ENCODE assay signal across 9 cellular contexts in the genomic region with DNA sequence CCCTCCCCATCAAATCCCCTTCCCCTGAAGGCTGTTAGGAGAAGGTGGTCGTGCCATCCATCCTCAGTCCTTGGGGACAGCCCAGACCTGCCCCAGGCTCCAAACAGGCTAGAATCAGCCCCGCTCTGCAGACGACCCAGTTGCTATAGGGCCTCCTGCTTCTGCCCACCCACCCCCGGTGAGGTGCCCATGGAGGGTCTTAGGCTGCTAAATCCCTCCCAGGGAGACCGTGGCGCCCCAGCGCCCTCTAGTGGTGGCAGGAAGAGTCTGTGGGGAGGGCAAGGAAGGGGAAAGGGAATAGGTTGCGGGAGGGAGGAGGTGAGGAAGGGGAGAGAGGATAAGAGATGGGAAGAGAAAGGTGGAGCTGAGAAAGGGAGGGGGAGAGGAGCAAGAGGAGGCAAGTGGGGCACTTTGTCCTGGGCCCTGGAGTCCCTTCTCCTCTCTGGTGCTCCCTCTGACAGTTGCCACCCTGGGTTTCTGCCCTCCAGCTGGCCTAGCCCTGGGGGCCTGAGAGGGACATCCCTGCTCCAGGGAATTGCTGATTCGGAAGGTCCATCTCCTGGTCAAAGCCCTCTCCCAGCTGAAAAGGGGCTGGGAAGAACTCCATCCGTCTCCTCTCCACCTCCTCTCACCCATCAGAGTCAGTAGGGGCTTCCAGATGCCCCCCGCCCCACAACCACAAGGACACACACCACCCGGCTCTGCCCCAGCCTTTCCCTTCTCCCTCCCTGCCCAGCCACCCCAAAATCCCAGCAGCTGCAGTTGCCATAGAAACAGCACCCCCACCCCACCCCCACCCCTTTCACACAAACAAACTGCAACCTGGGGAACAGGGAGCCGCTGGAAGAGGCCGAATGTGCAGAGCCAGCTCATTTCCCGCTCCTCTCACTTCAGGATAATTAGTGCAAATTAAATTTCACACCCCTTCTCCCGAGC. TPM values are rescaled to one million over a fixed set of nuclear protein-coding genes. Genes with fewer than 3 reads are reported as not detected.
DNase-seq lines count a peak whose midpoint lies in the region; ATAC-seq, FAIRE-seq and TF ChIP-seq lines count a peak whose summit lies in the region.
"Had no signal": no experiment of that assay in that cellular context is flagged by ENCODE, and none has a peak within 500 bp of the region (broad histone marks: within the 10 kb centered on the region; RNA-seq: fewer than 3 reads in every experiment).

No MANE protein-coding gene starts in this region.

- no peak overlapping the region for H3K18ac ChIP-seq in mesenchymal stem cell (ENCODE audit: low read depth in 1 of 2, low read length in 2 of 2)

- TF ChIP-seq POLR2A in transverse colon (IDR thresholded peaks at IDR 0.05) = no peak

- no peak overlapping the region for H2BK12ac ChIP-seq in mesenchymal stem cell (ENCODE audit: low read length in 2 of 2)

- no peak overlapping the region for H4K8ac ChIP-seq in mesenchymal stem cell (ENCODE audit: low read length)

- no peak overlapping the region for H2AK5ac ChIP-seq in mesenchymal stem cell (ENCODE audit: low read length, severe bottlenecking)

- TF ChIP-seq CTCF in AG09319 (IDR thresholded peaks at IDR 0.05; ENCODE audit: low read depth, low read length) (peak; percentile 84), bronchial epithelial cell (IDR thresholded peaks at IDR 0.05; ENCODE audit: insufficient read depth, low read length, severe bottlenecking) (peak; percentile 79), transverse colon (IDR thresholded peaks at IDR 0.05) (peak; percentile 61 to 80 (median 71))

- no peaks in the 10 kb centered on the region for H3K79me2 ChIP-seq in GM23248 (ENCODE audit: insufficient read depth)

- H3K4me3 ChIP-seq in GM23248 = no peak overlapping the region
- no peak overlapping the region for H3K4me3 ChIP-seq in bronchial epithelial cell (ENCODE audit: low read depth, low read length)
- no peak overlapping the region for H3K4me3 ChIP-seq in mesenchymal stem cell (ENCODE audit: insufficient read depth in 1 of 2, low read depth in 1 of 2, low read length in 2 of 2)
- no peak overlapping the region for H3K4me3 ChIP-seq in transverse colon

- H3K9ac ChIP-seq in GM23248 (no peak overlapping the region), mesenchymal stem cell (ENCODE audit: low read length) (no peak overlapping the region)

- no peak overlapping the region for H2BK15ac ChIP-seq in mesenchymal stem cell (ENCODE audit: low read depth, poor library complexity, severe bottlenecking)

- peaks cover 11% of the 10 kb centered on the region for H3K4me1 ChIP-seq in GM23248 (ENCODE audit: insufficient read depth)
- peaks cover 12% of the 10 kb centered on the region for H3K4me1 ChIP-seq in mesenchymal stem cell (ENCODE audit: control insufficient read depth, insufficient read depth, low read depth, low read length)
- H3K4me1 ChIP-seq in transverse colon = peaks cover 0 to 3% (median 0%) of the 10 kb centered on the region in 4 donors

- H2AFZ ChIP-seq in GM23248 = no peak overlapping the region
- H2AFZ ChIP-seq in mesenchymal stem cell (ENCODE audit: low read depth, low read length) = no peak overlapping the region

- H4K20me1 ChIP-seq in GM23248 (ENCODE audit: insufficient read depth) = no peaks in the 10 kb centered on the region

- no peaks in the 10 kb centered on the region for H3F3A ChIP-seq in GM23248 (ENCODE audit: insufficient read depth)

- H3K9me2 ChIP-seq in GM23248 (ENCODE audit: insufficient read depth) = no peaks in the 10 kb centered on the region

- in situ Hi-C loops in GM23248 (cut with MboI) = no loop called here
- in situ Hi-C loops in transverse colon (cut with MboI; ENCODE audit: low pct_ligation_motif_present in 1 of 4, low pct_unique_long_range_greater_than_20kb in 1 of 4, low sequenced_read_pairs in 3 of 4) = loop anchor here in 1 of 4 donors (10.0 kb wide), 1 partner anchor 64 kb away; no protein-coding TSS in a partner anchor

- H3K27me3 ChIP-seq in GM23248 (replicated peaks; ENCODE audit: insufficient read depth) = peaks cover 4% of the 10 kb centered on the region; the same call in 1 of the 2 replicates
- H3K27me3 ChIP-seq in bronchial epithelial cell (ENCODE audit: control insufficient read depth, insufficient read depth, low read length) = peaks cover 2% of the 10 kb centered on the region
- H3K27me3 ChIP-seq in mesenchymal stem cell (ENCODE audit: control insufficient read depth in 1 of 2, insufficient read depth in 1 of 2, low read length in 2 of 2) = peaks cover 9 to 34% of the 10 kb centered on the region in 2 experiments
- peaks cover 8% of the 10 kb centered on the region for H3K27me3 ChIP-seq in transverse colon

- ATAC-seq in HG03432 (IDR thresholded peaks at IDR 0.05; ENCODE audit: unreplicated experiment) (no peak), GM18498 (IDR thresholded peaks at IDR 0.05; ENCODE audit: unreplicated experiment) (no peak)

- intact Hi-C loops in transverse colon (cut with DNase I; ENCODE audit: low total_unique reads) = no loop called here

- no peak for FAIRE-seq in bronchial epithelial cell (lab: Jason Lieb, UNC)

- DNase-seq in AG09319 (ENCODE audit: extremely low read depth, low read depth) = no peak
- peak; percentile 46 for DNase-seq in GM23248
- peak in 3 of 5 donors; percentile 17 to 20 (median 18) for DNase-seq in T-helper 1 cell
- no peak for DNase-seq in bronchial epithelial cell (ENCODE audit: low read depth)
- peak; percentile 33 for DNase-seq in mesenchymal stem cell
- peak; percentile 41 for DNase-seq in transverse colon

- H3K27ac ChIP-seq in GM23248 = no peak overlapping the region
- no peak overlapping the region for H3K27ac ChIP-seq in mesenchymal stem cell (ENCODE audit: low read length, poor library complexity, severe bottlenecking)
- H3K27ac ChIP-seq in transverse colon = no peak overlapping the region
- H3K27ac ChIP-seq: epithelial cell of prostate had no signal

- no peak overlapping the region for H2BK120ac ChIP-seq in mesenchymal stem cell (ENCODE audit: low read depth, low read length)

- H4K91ac ChIP-seq in mesenchymal stem cell (ENCODE audit: low read length) = no peak overlapping the region

- no peak overlapping the region for H3K14ac ChIP-seq in mesenchymal stem cell (ENCODE audit: low read length in 2 of 2)

- 12 to 15% methylated on average over 9 to 16 of the region's 16 CpGs for WGBS in GM23248 (ENCODE audit: low coverage in 1 of 2, low lambda C conversion rate in 2 of 2, missing lambda C conversion rate in 2 of 2), 2 experiments
- 37% methylated on average over 16 of the region's 16 CpGs for WGBS in mesenchymal stem cell
- WGBS in transverse colon (ENCODE audit: low coverage in 1 of 2), 2 donors = 41% methylated on average over 16 of the region's 16 CpGs; no CpG with 5 or more reads in 1 of the 2 donors

- no peak for TF ChIP-seq EP300 in transverse colon (IDR thresholded peaks at IDR 0.05; ENCODE audit: low read depth)

- H3K36me3 ChIP-seq in GM23248 (ENCODE audit: low read depth) = no peaks in the 10 kb centered on the region
- H3K36me3 ChIP-seq in bronchial epithelial cell (ENCODE audit: control insufficient read depth, insufficient read depth, low read length) = no peaks in the 10 kb centered on the region
- no peaks in the 10 kb centered on the region for H3K36me3 ChIP-seq in mesenchymal stem cell (ENCODE audit: control insufficient read depth in 1 of 2, insufficient read depth in 2 of 2, low read depth in 1 of 2, low read length in 2 of 2)
- no peaks in the 10 kb centered on the region for H3K36me3 ChIP-seq in transverse colon

- no peak overlapping the region for H2BK5ac ChIP-seq in mesenchymal stem cell (ENCODE audit: low read depth, low read length, poor library complexity, severe bottlenecking)

- H3K4ac ChIP-seq in mesenchymal stem cell (ENCODE audit: low read depth in 1 of 2, low read length in 2 of 2) = no peak overlapping the region

- H3K79me1 ChIP-seq in mesenchymal stem cell (replicated peaks; ENCODE audit: low read length, poor library complexity, severe bottlenecking) = no peaks in the 10 kb centered on the region

- H3K23ac ChIP-seq in mesenchymal stem cell (ENCODE audit: low read length in 2 of 2) = no peak overlapping the region

- H3K9me3 ChIP-seq in GM23248 (ENCODE audit: low read depth) (no peaks in the 10 kb centered on the region), mesenchymal stem cell (ENCODE audit: control insufficient read depth, low read length) (peaks cover 3% of the 10 kb centered on the region), transverse colon (no peaks in the 10 kb centered on the region)

- no peak overlapping the region for H3K4me2 ChIP-seq in GM23248 (ENCODE audit: unreplicated experiment)
- H3K4me2 ChIP-seq in mesenchymal stem cell (ENCODE audit: low read length, poor library complexity, severe bottlenecking) = no peak overlapping the region

RNA-seq across cellular contexts. Expression of gene CAMK2N1, which starts 55.4 kb away (rescaled TPM):
- total RNA-seq in GM23248 (2014; rRNA removed; shearing (Covaris generic)) = 37.6 and 38.2 TPM in 2 replicates
- 28.6 and 28.8 TPM in 2 replicates for polyA plus RNA-seq in GM23248 (2016; fragmentation: Nextera tagmentation; extraction: Ambion mirVana)
- 6.9 and 11.3 TPM in 2 replicates for total RNA-seq in bronchial epithelial cell
- 71.3 TPM for polyA plus RNA-seq in mesenchymal stem cell (2013, experiment 1 of 2)
- 76.6 TPM for polyA plus RNA-seq in mesenchymal stem cell (2013, experiment 2 of 2)
- 100 to 1,000 TPM in 1 of 4 donors, 10 to 100 TPM in 3; 74.3 to 126 (median 85.9) TPM for total RNA-seq in transverse colon

Comparison
In these comparisons a context has a peak if more than half of its experiments do, and no peak if none do; other contexts are left out.
1. DNase-seq: peak in GM23248 (single experiment), T-helper 1 cell (3 of 5), mesenchymal stem cell (single experiment) and transverse colon (single experiment); none in AG09319 (single experiment) and bronchial epithelial cell (single experiment).
2. Peak in every context shown above with its lines, with median percentiles within 50 percentile points of each other: CTCF ChIP-seq.